Comparison of ENCODE assay signal across 8 cellular contexts in the genomic region with DNA sequence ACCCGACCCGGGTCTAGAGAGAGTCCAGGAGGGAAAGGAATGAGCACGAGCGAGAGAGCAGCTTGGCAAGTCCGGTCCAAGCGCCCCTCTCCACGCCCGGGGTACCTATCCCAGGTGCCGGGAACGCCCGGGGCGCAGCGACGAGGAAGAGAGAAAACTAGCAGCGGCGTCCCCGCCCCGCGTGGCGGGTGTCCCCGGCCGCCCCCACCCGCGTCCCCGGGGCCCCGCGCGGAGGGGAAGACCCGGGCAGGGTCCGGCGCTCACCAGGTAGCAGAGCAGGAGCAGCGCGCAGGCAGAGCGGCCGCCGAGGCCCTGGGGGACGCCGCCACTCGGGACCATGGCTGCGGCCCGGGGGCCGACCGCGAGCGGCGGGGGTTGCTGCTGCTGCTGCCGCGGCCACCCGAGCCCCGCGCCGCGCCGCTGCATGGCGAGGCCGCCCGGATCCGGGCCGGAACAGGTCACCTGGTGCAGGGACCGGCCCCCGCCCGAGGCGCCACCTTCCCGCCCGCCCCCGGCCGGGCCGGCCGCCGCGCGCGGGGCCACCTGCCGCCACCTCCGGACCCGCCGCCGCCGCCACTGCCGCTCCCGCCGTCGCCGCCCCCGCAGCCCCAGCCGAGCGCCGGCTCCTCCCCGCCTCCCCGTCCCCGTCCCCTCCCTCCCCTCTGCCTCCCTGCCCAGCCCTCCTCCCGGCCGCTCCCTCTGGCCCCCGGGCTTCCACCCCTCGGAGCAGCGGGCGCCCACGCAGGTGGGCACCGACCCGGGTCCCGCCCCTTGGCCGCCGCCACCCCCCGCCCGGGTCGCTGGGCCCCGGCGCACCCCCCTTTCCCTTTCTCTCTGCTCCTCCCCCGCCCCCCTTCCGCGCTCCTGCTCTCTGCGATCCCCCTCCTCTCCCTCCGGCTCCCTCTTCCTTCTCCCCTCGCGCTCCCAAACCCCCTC. TPM values are rescaled to one million over a fixed set of nuclear protein-coding genes. Genes with fewer than 3 reads are reported as not detected.
DNase-seq lines count a peak whose midpoint lies in the region; ATAC-seq lines count a peak whose summit lies in the region.

A gene (minus strand): TSS at position 578 of the 936 bp plus-strand sequence. CDS start 152 bp downstream, at position 426.

- no peak within 1 kb of the TSS for H4K91ac ChIP-seq in mesenchymal stem cell (ENCODE audit: low read length)

- H3K4ac ChIP-seq in mesenchymal stem cell (ENCODE audit: low read depth in 1 of 2, low read length in 2 of 2) = no peak within 1 kb of the TSS

- no peak within 1 kb of the TSS for H2BK12ac ChIP-seq in mesenchymal stem cell (ENCODE audit: low read length in 2 of 2)

- H4K8ac ChIP-seq in mesenchymal stem cell (ENCODE audit: low read length) = peak within 1 kb of the TSS; percentile 62

- peaks cover 1% of the 10 kb centered on the region for H3K27me3 Mint-ChIP-seq in IgD-negative memory B cell
- H3K27me3 Mint-ChIP-seq in activated CD4-positive, alpha-beta T cell treated with anti-CD3 and anti-CD28 coated beads, Interleukin-2, amount 10 ng/mL, durations not matched to agents 24 days and 14 days = peaks cover 2% of the 10 kb centered on the region

- peak within 1 kb of the TSS; percentile 89 to 100 (median 100) for H3K4me3 Mint-ChIP-seq in IgD-negative memory B cell
- H3K4me3 Mint-ChIP-seq in activated CD4-positive, alpha-beta T cell treated with anti-CD3 and anti-CD28 coated beads, Interleukin-2, amount 10 ng/mL, durations not matched to agents 24 days and 14 days = peak within 1 kb of the TSS; percentile 99

- H3K27ac ChIP-seq in mesenchymal stem cell (ENCODE audit: low read length, poor library complexity, severe bottlenecking) = no peak within 1 kb of the TSS

- H3K9ac ChIP-seq in mesenchymal stem cell (ENCODE audit: low read length) = peak within 1 kb of the TSS; percentile 62

- no peak within 1 kb of the TSS for H2BK5ac ChIP-seq in mesenchymal stem cell (ENCODE audit: low read depth, low read length, poor library complexity, severe bottlenecking)

- H2AFZ ChIP-seq in mesenchymal stem cell (ENCODE audit: low read depth, low read length) = no peak within 1 kb of the TSS

- H3K23ac ChIP-seq in mesenchymal stem cell (ENCODE audit: low read length in 2 of 2) = no peak within 1 kb of the TSS

- peak within 1 kb of the TSS; percentile 56 for H2BK15ac ChIP-seq in mesenchymal stem cell (ENCODE audit: low read depth, poor library complexity, severe bottlenecking)

- H3K14ac ChIP-seq in mesenchymal stem cell (ENCODE audit: low read length in 2 of 2) = no peak within 1 kb of the TSS

- H3K36me3 ChIP-seq in mesenchymal stem cell (ENCODE audit: control insufficient read depth in 1 of 2, insufficient read depth in 2 of 2, low read depth in 1 of 2, low read length in 2 of 2) = no peaks in the 10 kb centered on the region

- no peaks in the 10 kb centered on the region for H3K79me1 ChIP-seq in mesenchymal stem cell (replicated peaks; ENCODE audit: low read length, poor library complexity, severe bottlenecking)

- DNase-seq in Ammon's horn (ENCODE audit: low spot score) (peak; percentile 16), dermis microvascular lymphatic vessel endothelial cell (ENCODE audit: low read depth in 2 of 2) (peak in 1 of 2 donors; percentile 46), mesenchymal stem cell (no peak), putamen (ENCODE audit: low spot score) (no peak)
- DNase-seq in activated CD4-positive, alpha-beta T cell treated with anti-CD3 and anti-CD28 coated beads, Interleukin-2, amount 10 ng/mL, durations not matched to agents 24 days and 14 days = peak; percentile 86
- DNase-seq in stimulated activated CD8-positive, alpha-beta memory T cell treated with anti-CD3 and anti-CD28 coated beads, Interleukin-4, amount 100 ng/mL, for 48 hours = peak; percentile 71

- peak within 1 kb of the TSS; percentile 66 to 69 for H3K4me3 ChIP-seq in mesenchymal stem cell (ENCODE audit: insufficient read depth in 1 of 2, low read depth in 1 of 2, low read length in 2 of 2)

- under 1% methylated on average over 46 of the region's 115 CpGs for WGBS in mesenchymal stem cell

- H3K27me3 ChIP-seq in mesenchymal stem cell (ENCODE audit: control insufficient read depth in 1 of 2, insufficient read depth in 1 of 2, low read length in 2 of 2) = peaks cover 12 to 17% of the 10 kb centered on the region in 2 experiments

- H3K9me3 ChIP-seq in mesenchymal stem cell (ENCODE audit: control insufficient read depth, low read length) = no peaks in the 10 kb centered on the region

- H3K4me1 ChIP-seq in mesenchymal stem cell (ENCODE audit: control insufficient read depth, insufficient read depth, low read depth, low read length) = peaks cover 5% of the 10 kb centered on the region

- no peak within 1 kb of the TSS for H3K18ac ChIP-seq in mesenchymal stem cell (ENCODE audit: low read depth in 1 of 2, low read length in 2 of 2)

- peak within 1 kb of the TSS; percentile 96 to 99 (median 97) for H3K27ac Mint-ChIP-seq in IgD-negative memory B cell
- H3K27ac Mint-ChIP-seq in activated CD4-positive, alpha-beta T cell treated with anti-CD3 and anti-CD28 coated beads, Interleukin-2, amount 10 ng/mL, durations not matched to agents 24 days and 14 days = peak within 1 kb of the TSS; percentile 100

- H3K36me3 Mint-ChIP-seq in IgD-negative memory B cell = peaks cover 10% of the 10 kb centered on the region
- H3K36me3 Mint-ChIP-seq in activated CD4-positive, alpha-beta T cell treated with anti-CD3 and anti-CD28 coated beads, Interleukin-2, amount 10 ng/mL, durations not matched to agents 24 days and 14 days (ENCODE audit: low read depth) = peaks cover 16% of the 10 kb centered on the region

- H3K4me1 Mint-ChIP-seq in IgD-negative memory B cell = peaks cover 41 to 60% (median 59%) of the 10 kb centered on the region in 3 donors
- H3K4me1 Mint-ChIP-seq in activated CD4-positive, alpha-beta T cell treated with anti-CD3 and anti-CD28 coated beads, Interleukin-2, amount 10 ng/mL, durations not matched to agents 24 days and 14 days = peaks cover 30% of the 10 kb centered on the region

- peak within 1 kb of the TSS; percentile 27 for H2BK120ac ChIP-seq in mesenchymal stem cell (ENCODE audit: low read depth, low read length)

- no peak within 1 kb of the TSS for H2AK5ac ChIP-seq in mesenchymal stem cell (ENCODE audit: low read length, severe bottlenecking)

- ATAC-seq in GM19397 (IDR thresholded peaks at IDR 0.05; ENCODE audit: unreplicated experiment) = peak; percentile 50

- H3K9me3 Mint-ChIP-seq in IgD-negative memory B cell = peaks cover 0 to 3% (median 0%) of the 10 kb centered on the region in 3 donors
- H3K9me3 Mint-ChIP-seq in activated CD4-positive, alpha-beta T cell treated with anti-CD3 and anti-CD28 coated beads, Interleukin-2, amount 10 ng/mL, durations not matched to agents 24 days and 14 days = no peaks in the 10 kb centered on the region

- intact Hi-C loops in activated CD4-positive, alpha-beta T cell treated with anti-CD3 and anti-CD28 coated beads, Interleukin-2, amount 10 ng/mL, durations not matched to agents 24 days and 14 days (cut with micrococcal nuclease) = loop anchor here (1.0 to 10.0 kb wide), 4 partner anchors 52 to 1000 kb away; a partner anchor contains a TSS

- H3K4me2 ChIP-seq in mesenchymal stem cell (ENCODE audit: low read length, poor library complexity, severe bottlenecking) = peak within 1 kb of the TSS; percentile 98

RNA-seq across cellular contexts. Expression of the gene that starts here (rescaled TPM):
- polyA plus RNA-seq in IgD-negative memory B cell = 174 TPM
- total RNA-seq in activated CD4-positive, alpha-beta T cell treated with anti-CD3 and anti-CD28 coated beads, Interleukin-2, amount 10 ng/mL, durations not matched to agents 24 days and 14 days = 33.9 and 35.3 TPM in 2 replicates
- total RNA-seq in dermis microvascular lymphatic vessel endothelial cell = 62.3 and 74.6 TPM in 2 replicates
- 27.4 TPM for polyA plus RNA-seq in mesenchymal stem cell (2013, experiment 1 of 2)
- 25.2 TPM for polyA plus RNA-seq in mesenchymal stem cell (2013, experiment 2 of 2)

Comparison
In these comparisons a context has a peak if more than half of its experiments do, and no peak if none do; other contexts are left out.
1. DNase-seq: peak in Ammon's horn (single experiment), activated CD4-positive, alpha-beta T cell treated with anti-CD3 and anti-CD28 coated beads, Interleukin-2, amount 10 ng/mL, durations not matched to agents 24 days and 14 days (single experiment) and stimulated activated CD8-positive, alpha-beta memory T cell treated with anti-CD3 and anti-CD28 coated beads, Interleukin-4, amount 100 ng/mL, for 48 hours (single experiment); none in mesenchymal stem cell (single experiment) and putamen (single experiment).